8 cellular contexts compared by ENCODE assay signal in genomic region chr10:24721254-24722106, GRCh38. TPM values are rescaled to one million over a fixed set of nuclear protein-coding genes. Genes with fewer than 3 reads are reported as not detected.
DNase-seq lines count a peak whose midpoint lies in the region; ATAC-seq and TF ChIP-seq lines count a peak whose summit lies in the region.

No MANE protein-coding gene starts in this region.

- no peak for TF ChIP-seq POLR2A in gastrocnemius medialis (IDR thresholded peaks at IDR 0.05)

- in situ Hi-C loops in gastrocnemius medialis (cut with MboI; ENCODE audit: low sequenced_read_pairs in 4 of 4): no loop called here

- no peak for ATAC-seq in gastrocnemius medialis

- H3K9me3 ChIP-seq in adipocyte (ENCODE audit: control insufficient read depth, low read length) (no peaks in the 10 kb centered on the region), iPS-15b (ENCODE audit: control insufficient read depth, insufficient read depth, low read length) (no peaks in the 10 kb centered on the region), gastrocnemius medialis (no peaks in the 10 kb centered on the region)

- H3K36me3 ChIP-seq in adipocyte (ENCODE audit: control insufficient read depth, insufficient read depth, low read length, severe bottlenecking): peaks cover 5% of the 10 kb centered on the region
- no peaks in the 10 kb centered on the region for H3K36me3 ChIP-seq in iPS-15b (ENCODE audit: control insufficient read depth, insufficient read depth, low read length)
- H3K36me3 ChIP-seq in gastrocnemius medialis: no peaks in the 10 kb centered on the region

- H3K4me1 ChIP-seq in adipocyte (ENCODE audit: control insufficient read depth, insufficient read depth, low read length) (peaks cover 48% of the 10 kb centered on the region), iPS-15b (ENCODE audit: control insufficient read depth, insufficient read depth, low read length) (peaks cover 19% of the 10 kb centered on the region), gastrocnemius medialis (peaks cover 55 to 59% of the 10 kb centered on the region in 2 donors)

- peak in 1 of 5 experiments; percentile 6 for TF ChIP-seq CTCF in gastrocnemius medialis (IDR thresholded peaks at IDR 0.05 in 4 of 5, conservative IDR thresholded peaks at IDR 0.05 in 1 of 5)

- DNase-seq in activated gamma-delta T cell (lab: John Stamatoyannopoulos, UW) (peak; percentile 14), activated gamma-delta T cell treated with Interleukin-2 at 50 U/mL for 16 hours (no peak), adipocyte (ENCODE audit: low read depth) (peak; percentile 58), gastrocnemius medialis (peak; percentile 27 to 28), COLO668 (lab: John Stamatoyannopoulos, UW; ENCODE audit: unreplicated experiment) (no peak), SIG-M5 (lab: John Stamatoyannopoulos, UW) (no peak)
- DNase-seq in activated CD4-positive, CD25-positive, alpha-beta regulatory T cell treated with anti-CD3 and anti-CD28 coated beads, Interleukin-2, amount 50 U/mL, for 72 hours: no peak

- peak overlapping the region; percentile 93 to 98 (median 97) for H3K27ac ChIP-seq in gastrocnemius medialis

- H3K27me3 ChIP-seq in adipocyte (replicated peaks; ENCODE audit: control insufficient read depth, insufficient read depth, low read length): no peaks in the 10 kb centered on the region
- peaks cover 28% of the 10 kb centered on the region for H3K27me3 ChIP-seq in iPS-15b (ENCODE audit: control insufficient read depth, insufficient read depth, low read length)
- no peaks in the 10 kb centered on the region for H3K27me3 ChIP-seq in gastrocnemius medialis

- H3K9ac ChIP-seq in adipocyte (ENCODE audit: low read length) (peak overlapping the region; percentile 96), iPS-15b (ENCODE audit: low read depth, low read length) (peak overlapping the region; percentile 14)

- intact Hi-C loops in gastrocnemius medialis (cut with DNase I; ENCODE audit: low total_unique reads): no loop called here

- H3K4me3 ChIP-seq in adipocyte (ENCODE audit: low read length) (peak overlapping the region; percentile 90), iPS-15b (ENCODE audit: low read depth, low read length) (peak overlapping the region; percentile 64), gastrocnemius medialis (peak overlapping the region; percentile 69 to 89 (median 86))

RNA-seq across cellular contexts. Expression of gene ARHGAP21, which starts 2.2 kb away (rescaled TPM):
- total RNA-seq in gastrocnemius medialis: 10 to 100 TPM; 35.1 to 60.5 (median 54.1) TPM

Comparison
In these comparisons a context has a peak if more than half of its experiments do, and no peak if none do; other contexts are left out.
1. DNase-seq: peak in activated gamma-delta T cell (single experiment), adipocyte (single experiment) and gastrocnemius medialis (2 of 2); none in activated gamma-delta T cell treated with Interleukin-2 at 50 U/mL for 16 hours (single experiment), activated CD4-positive, CD25-positive, alpha-beta regulatory T cell treated with anti-CD3 and anti-CD28 coated beads, Interleukin-2, amount 50 U/mL, for 72 hours (single experiment), COLO668 (single experiment) and SIG-M5 (single experiment).
2. Peak in every context shown above with its lines, with median percentiles within 50 percentile points of each other: H3K4me3 ChIP-seq.